Comparison of ENCODE assay signal across 20 cellular contexts in genomic region chr5:98742395-98743073, GRCh38. TPM values are rescaled to one million over a fixed set of nuclear protein-coding genes. Genes with fewer than 3 reads are reported as not detected.
DNase-seq lines count a peak whose midpoint lies in the region; ATAC-seq and TF ChIP-seq lines count a peak whose summit lies in the region.
"Had no signal": no experiment of that assay in that cellular context is flagged by ENCODE, and none has a peak within 500 bp of the region (broad histone marks: within the 10 kb centered on the region; RNA-seq: fewer than 3 reads in every experiment).

No MANE protein-coding gene starts in this region.

- H4K20me1 ChIP-seq in DND-41 (ENCODE audit: insufficient read depth, low read length) = no peaks in the 10 kb centered on the region

- H3K9me3 ChIP-seq in DND-41 (ENCODE audit: insufficient read depth, low read length, severe bottlenecking) = no peaks in the 10 kb centered on the region

- no peaks in the 10 kb centered on the region for H3K4me1 Mint-ChIP-seq in activated T-cell treated with anti-CD3 and anti-CD28 coated beads, Interleukin-2, amount 50 U/mL, for 4 hours (ENCODE audit: low read depth)
- H3K4me1 Mint-ChIP-seq: CD4-positive, alpha-beta memory T cell had no signal

- no peaks in the 10 kb centered on the region for H3K79me2 ChIP-seq in DND-41 (ENCODE audit: insufficient read depth, low read length)

- H2AFZ ChIP-seq in DND-41 (ENCODE audit: low read depth, low read length) = no peak overlapping the region; the same call in 1 of the 2 replicates

- H3K27ac ChIP-seq in DND-41 (ENCODE audit: low read length) = no peak overlapping the region
- no peak overlapping the region for H3K27ac ChIP-seq in caudate nucleus (ENCODE audit: low read depth, low read length)

- H3K4me3 ChIP-seq in DND-41 (ENCODE audit: low read depth in 1 of 2, low read length in 2 of 2) = no peak overlapping the region

- intact Hi-C loops in posterior vena cava (cut with DNase I) = no loop called here

- DNase-seq in DND-41 (no peak), NCI-H69 (lab: John Stamatoyannopoulos, UW) (peak; percentile 62), islet precursor cell (peak; percentile 63), posterior vena cava (ENCODE audit: low spot score) (peak; percentile 58), caudate nucleus (lab: John Stamatoyannopoulos, UW) (no peak), DMS153 treated with DMSO at 0.1 percent for 48 hours (lab: John Stamatoyannopoulos, UW; ENCODE audit: unreplicated experiment) (no peak)
- DNase-seq in activated T-cell treated with anti-CD3 and anti-CD28 coated beads, Interleukin-2, amount 50 U/mL, for 4 hours = no peak
- DNase-seq: ACHN; AML-193; Calu3; CD4-positive, alpha-beta memory T cell; DMS79; KG1; NCI-H146; NCI-H2081; NCI-H524 treated with DMSO at 0.1 percent for 48 hours; NK-92 treated with Interleukin-12 subunit alpha and Interleukin-12 subunit beta, amount 100 ng/mL, for 24 hours; OCI-M1; SIG-M5 had no signal

- H3K36me3 Mint-ChIP-seq in activated T-cell treated with anti-CD3 and anti-CD28 coated beads, Interleukin-2, amount 50 U/mL, for 4 hours (ENCODE audit: insufficient read depth) = no peaks in the 10 kb centered on the region
- H3K36me3 Mint-ChIP-seq: CD4-positive, alpha-beta memory T cell had no signal

- H3K4me1 ChIP-seq in DND-41 (ENCODE audit: insufficient read depth, low read length) = peaks cover 4% of the 10 kb centered on the region; the same call in 1 of the 2 replicates

- no peaks in the 10 kb centered on the region for H3K9me3 Mint-ChIP-seq in activated T-cell treated with anti-CD3 and anti-CD28 coated beads, Interleukin-2, amount 50 U/mL, for 4 hours

- H3K4me2 ChIP-seq in DND-41 (ENCODE audit: insufficient read depth, low read length) = no peak overlapping the region

- H3K36me3 ChIP-seq in DND-41 (ENCODE audit: insufficient read depth, low read length) = no peaks in the 10 kb centered on the region

- peaks cover 2% of the 10 kb centered on the region for H3K27me3 ChIP-seq in DND-41 (ENCODE audit: insufficient read depth, low read length, poor library complexity)

- TF ChIP-seq CTCF in DND-41 (IDR thresholded peaks at IDR 0.05; ENCODE audit: borderline replicate concordance, extremely low read depth, low read length, poor library complexity, severe bottlenecking) = no peak

- peak; percentile 39; the same call in 2 of the 3 replicates for ATAC-seq in DND-41 (ENCODE audit: insufficient read depth, low read depth)
- ATAC-seq in GM21360 (IDR thresholded peaks at IDR 0.05; ENCODE audit: unreplicated experiment) = no peak
- no peak for ATAC-seq in activated T-cell treated with anti-CD3 and anti-CD28 coated beads, Interleukin-2, amount 50 U/mL, for 4 hours

- no peak overlapping the region for H3K4me3 Mint-ChIP-seq in activated T-cell treated with anti-CD3 and anti-CD28 coated beads, Interleukin-2, amount 50 U/mL, for 4 hours
- H3K4me3 Mint-ChIP-seq: CD4-positive, alpha-beta memory T cell had no signal

- peaks cover 20% of the 10 kb centered on the region for H3K27me3 Mint-ChIP-seq in activated T-cell treated with anti-CD3 and anti-CD28 coated beads, Interleukin-2, amount 50 U/mL, for 4 hours (ENCODE audit: low read depth)

- no peak overlapping the region for H3K9ac ChIP-seq in DND-41 (ENCODE audit: low read depth, low read length)

RNA-seq across cellular contexts. Expression of gene RGMB, which starts 30.9 kb away (rescaled TPM):
- 10 to 100 TPM; 10.9 to 12.9 TPM for total RNA-seq in posterior vena cava
- total RNA-seq in activated T-cell treated with anti-CD3 and anti-CD28 coated beads, Interleukin-2, amount 50 U/mL, for 4 hours = 1 to 10 TPM; 2.5 to 3.8 (median 3.6) TPM

Comparison
In these comparisons a context has a peak if more than half of its experiments do, and no peak if none do; other contexts are left out.
1. DNase-seq: peak in NCI-H69 (single experiment), islet precursor cell (single experiment) and posterior vena cava (single experiment); none in DND-41 (single experiment), caudate nucleus (0 of 61), DMS153 treated with DMSO at 0.1 percent for 48 hours (single experiment) and activated T-cell treated with anti-CD3 and anti-CD28 coated beads, Interleukin-2, amount 50 U/mL, for 4 hours (single experiment).